8 cellular contexts compared by ENCODE assay signal in genomic region chr19:16659832-16660708, GRCh38. TPM values are rescaled to one million over a fixed set of nuclear protein-coding genes. Genes with fewer than 3 reads are reported as not detected.
DNase-seq lines count a peak whose midpoint lies in the region; ATAC-seq and TF ChIP-seq lines count a peak whose summit lies in the region.

Gene SMIM7, minus strand, starts transcription at chr19:16660144. Its CDS starts 34 bp downstream, at chr19:16660110.

- H3K36me3 ChIP-seq in adipocyte (ENCODE audit: control insufficient read depth, insufficient read depth, low read length, severe bottlenecking) (peaks cover 29% of the 10 kb centered on the region), cardiac muscle cell (peaks cover 15% of the 10 kb centered on the region), parathyroid adenoma (ENCODE audit: control insufficient read depth, insufficient read depth, low read length) (no peaks in the 10 kb centered on the region), tibial nerve (peaks cover 4 to 29% (median 7%) of the 10 kb centered on the region in 3 donors)

- peak within 1 kb of the TSS; percentile 100 for H3K4me2 ChIP-seq in parathyroid adenoma (ENCODE audit: low read length)

- H3K4me1 ChIP-seq in adipocyte (ENCODE audit: control insufficient read depth, insufficient read depth, low read length) (peaks cover 26% of the 10 kb centered on the region), cardiac muscle cell (ENCODE audit: low read depth) (peaks cover 4% of the 10 kb centered on the region), parathyroid adenoma (peaks cover 2% of the 10 kb centered on the region), tibial nerve (peaks cover 0 to 52% (median 16%) of the 10 kb centered on the region in 4 donors)

- TF ChIP-seq EP300 in tibial nerve (IDR thresholded peaks at IDR 0.05): peak; percentile 87 to 98

- 0 to 1% methylated on average over 46 to 49 of the region's 60 CpGs for WGBS in tibial nerve, 2 donors

- H3K79me2 ChIP-seq in parathyroid adenoma: peaks cover 30% of the 10 kb centered on the region

- TF ChIP-seq CTCF in GM12875 (IDR thresholded peaks at IDR 0.05; ENCODE audit: borderline replicate concordance, insufficient read depth, low read depth, low read length) (0 out of 2 replicates have a peak, but pooled peaks have one; percentile 5), cardiac muscle cell (IDR thresholded peaks at IDR 0.05; ENCODE audit: low read depth, low read length) (peak; percentile 13), parathyroid adenoma (IDR thresholded peaks at IDR 0.05) (peak; percentile 14), tibial nerve (IDR thresholded peaks at IDR 0.05) (peak in 3 of 5 experiments; percentile 27 to 49 (median 32))

- peak; percentile 72 to 87 for TF ChIP-seq POLR2A in tibial nerve (IDR thresholded peaks at IDR 0.05)

- H3K9ac ChIP-seq in adipocyte (ENCODE audit: low read length) (peak within 1 kb of the TSS; percentile 96), parathyroid adenoma (no peak within 1 kb of the TSS)

- peak; percentile 98 for DNase-seq in NCI-H1436 (lab: John Stamatoyannopoulos, UW)
- peak; percentile 98 for DNase-seq in T follicular helper cell (ENCODE audit: low read depth)
- peak; percentile 99 for DNase-seq in adipocyte (ENCODE audit: low read depth)
- DNase-seq in cardiac muscle cell (ENCODE audit: low read depth in 1 of 2, low spot score in 1 of 2): peak; percentile 99 to 100
- peak; percentile 96 for DNase-seq in tibial nerve (ENCODE audit: low spot score in 2 of 2)

- peak within 1 kb of the TSS; percentile 78 for H3K27ac ChIP-seq in cardiac muscle cell
- H3K27ac ChIP-seq in parathyroid adenoma: peak within 1 kb of the TSS; percentile 90
- peak within 1 kb of the TSS; percentile 86 to 97 (median 90) for H3K27ac ChIP-seq in tibial nerve

- ATAC-seq in HG02798 (IDR thresholded peaks at IDR 0.05; ENCODE audit: poor library complexity, unreplicated experiment): peak; percentile 93

- H3K27me3 ChIP-seq in adipocyte (replicated peaks; ENCODE audit: control insufficient read depth, insufficient read depth, low read length): no peaks in the 10 kb centered on the region
- H3K27me3 ChIP-seq in cardiac muscle cell: no peaks in the 10 kb centered on the region
- H3K27me3 ChIP-seq in parathyroid adenoma (ENCODE audit: control insufficient read depth, insufficient read depth, low read length): no peaks in the 10 kb centered on the region
- H3K27me3 ChIP-seq in tibial nerve: no peaks in the 10 kb centered on the region

- H2AFZ ChIP-seq in parathyroid adenoma: peak within 1 kb of the TSS; percentile 96

- H3K9me3 ChIP-seq in adipocyte (ENCODE audit: control insufficient read depth, low read length) (no peaks in the 10 kb centered on the region), cardiac muscle cell (ENCODE audit: low read depth) (no peaks in the 10 kb centered on the region), parathyroid adenoma (ENCODE audit: control insufficient read depth, low read length) (no peaks in the 10 kb centered on the region), tibial nerve (no peaks in the 10 kb centered on the region)

- H3K4me3 ChIP-seq in GM12875 (ENCODE audit: low read depth, low read length): peak within 1 kb of the TSS; percentile 82
- peak within 1 kb of the TSS; percentile 93 for H3K4me3 ChIP-seq in adipocyte (ENCODE audit: low read length)
- peak within 1 kb of the TSS; percentile 81 for H3K4me3 ChIP-seq in cardiac muscle cell
- H3K4me3 ChIP-seq in parathyroid adenoma (ENCODE audit: low read depth, low read length): peak within 1 kb of the TSS; percentile 98
- peak within 1 kb of the TSS; percentile 54 to 87 (median 78) for H3K4me3 ChIP-seq in tibial nerve

RNA-seq across cellular contexts. Expression of gene SMIM7, which starts in this region (rescaled TPM):
- total RNA-seq in cardiac muscle cell (63.0 and 67.2 TPM in 2 replicates), tibial nerve (100 to 1,000 TPM; 105 to 175 (median 132) TPM)
- 88.2 and 104 TPM in 2 replicates for polyA plus RNA-seq in cardiac muscle cell

Comparison
In these comparisons a context has a peak if more than half of its experiments do, and no peak if none do; other contexts are left out.
1. Peak in every context shown above with its lines: DNase-seq, ATAC-seq, H3K4me3 ChIP-seq and H3K27ac ChIP-seq.